30 cellular contexts compared by ENCODE assay signal in the genomic region with DNA sequence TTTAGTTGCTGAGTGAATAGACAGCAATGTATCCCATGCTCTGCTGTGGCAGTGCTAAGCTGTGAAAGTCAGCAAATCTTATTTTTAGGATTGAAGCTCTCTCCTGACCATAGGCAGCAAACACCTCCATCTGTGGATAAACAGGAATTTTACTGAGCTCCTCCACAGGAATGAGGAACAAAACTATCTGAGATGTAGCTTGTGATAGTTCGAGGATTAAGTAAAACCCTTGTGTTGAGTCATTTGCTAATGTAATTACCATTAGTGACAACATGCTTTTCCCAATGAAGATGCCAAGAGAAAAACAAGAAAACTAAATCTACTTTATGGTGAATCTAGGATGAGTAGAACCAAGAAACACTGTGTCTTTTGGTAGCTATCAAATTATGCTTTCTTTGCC.
DNase-seq lines count a peak whose midpoint lies in the region; FAIRE-seq and TF ChIP-seq lines count a peak whose summit lies in the region.
"Had no signal": no experiment of that assay in that cellular context is flagged by ENCODE, and none has a peak within 500 bp of the region (broad histone marks: within the 10 kb centered on the region; RNA-seq: fewer than 3 reads in every experiment).

No MANE protein-coding gene starts in this region.

- H3K27ac ChIP-seq in endodermal cell (ENCODE audit: low read depth, low read length), result no peak overlapping the region
- no peak overlapping the region for H3K27ac ChIP-seq in neural progenitor cell
- H3K27ac ChIP-seq: BLaER1, cardiac muscle cell, KMS-11, stomach, tibial artery had no signal

- WGBS in endodermal cell (ENCODE audit: insufficient coverage in 1 of 2, insufficient read length in 1 of 2), 2 experiments, result 29% methylated on average over 1 of the region's 1 CpG; no CpG with 5 or more reads in 1 of the 2 experiments

- H3K36me3 ChIP-seq in endodermal cell (ENCODE audit: control insufficient read depth, insufficient read depth, low read length), result no peaks in the 10 kb centered on the region
- H3K36me3 ChIP-seq in neural progenitor cell, result no peaks in the 10 kb centered on the region
- H3K36me3 ChIP-seq: BLaER1, cardiac muscle cell, stomach, tibial artery had no signal

- H2AFZ ChIP-seq in neural progenitor cell (replicated peaks), result no peak overlapping the region

- H3K4me2 ChIP-seq in neural progenitor cell, result peak overlapping the region; percentile 13
- H3K4me2 ChIP-seq: BLaER1, KMS-11 had no signal

- no peaks in the 10 kb centered on the region for H3K36me3 Mint-ChIP-seq in endodermal cell (ENCODE audit: low read depth)
- no peaks in the 10 kb centered on the region for H3K36me3 Mint-ChIP-seq in neural progenitor cell
- no peaks in the 10 kb centered on the region for H3K36me3 Mint-ChIP-seq in immature natural killer cell
- H3K36me3 Mint-ChIP-seq: naive thymus-derived CD8-positive, alpha-beta T cell had no signal

- TF ChIP-seq CTCF in D721Med (IDR thresholded peaks at IDR 0.05; ENCODE audit: insufficient read depth, missing control alignments), result no peak
- no peak for TF ChIP-seq CTCF in endodermal cell (conservative IDR thresholded peaks at IDR 0.05)
- no peak for TF ChIP-seq CTCF in neural progenitor cell (IDR thresholded peaks at IDR 0.05)

- no peaks in the 10 kb centered on the region for H3K27me3 ChIP-seq in endodermal cell (ENCODE audit: control insufficient read depth, insufficient read depth, low read length, poor library complexity, severe bottlenecking)
- H3K27me3 ChIP-seq in neural progenitor cell, result no peaks in the 10 kb centered on the region
- H3K27me3 ChIP-seq: BLaER1, cardiac muscle cell, stomach, tibial artery had no signal

- FAIRE-seq in D721Med (lab: Jason Lieb, UNC), result peak; percentile 90
- FAIRE-seq: G401.6, HTR-8/SVneo, islet of Langerhans had no signal

- H3K27me3 Mint-ChIP-seq in endodermal cell (ENCODE audit: insufficient read depth) (no peaks in the 10 kb centered on the region), neural progenitor cell (ENCODE audit: insufficient read depth, low read depth) (no peaks in the 10 kb centered on the region), immature natural killer cell (ENCODE audit: low read depth in 3 of 3) (peaks cover 0 to 1% (median 0%) of the 10 kb centered on the region in 3 donors)

- no peaks in the 10 kb centered on the region for H4K20me1 ChIP-seq in neural progenitor cell (ENCODE audit: low read depth)
- H4K20me1 ChIP-seq: BLaER1 had no signal

- no peaks in the 10 kb centered on the region for H3K79me2 ChIP-seq in neural progenitor cell (ENCODE audit: low read depth)

- H3K4me3 ChIP-seq in endodermal cell (ENCODE audit: low read length) (peak overlapping the region; percentile 72), neural progenitor cell (no peak overlapping the region)
- H3K4me3 ChIP-seq: BLaER1, cardiac muscle cell, stomach, tibial artery had no signal

- H3K9me3 ChIP-seq in endodermal cell (ENCODE audit: control insufficient read depth, low read length), result no peaks in the 10 kb centered on the region
- no peaks in the 10 kb centered on the region for H3K9me3 ChIP-seq in neural progenitor cell (ENCODE audit: low read depth)
- H3K9me3 ChIP-seq: BLaER1, stomach, tibial artery had no signal

- no peaks in the 10 kb centered on the region for H3K9me3 Mint-ChIP-seq in endodermal cell
- H3K9me3 Mint-ChIP-seq in neural progenitor cell, result no peaks in the 10 kb centered on the region
- peaks cover 0 to under 1% (median 0%) of the 10 kb centered on the region in 6 donors for H3K9me3 Mint-ChIP-seq in immature natural killer cell
- H3K9me3 Mint-ChIP-seq: activated CD4-positive, alpha-beta T cell treated with anti-CD3 and anti-CD28 coated beads, Interleukin-2, amount 10 ng/mL, durations not matched to agents 7 days and 5 days; activated T-cell treated with anti-CD3 and anti-CD28 coated beads, Interleukin-2, amount 50 U/mL, for 72 hours; naive thymus-derived CD8-positive, alpha-beta T cell had no signal

- H3K4me3 Mint-ChIP-seq in endodermal cell (peak overlapping the region; percentile 2), neural progenitor cell (no peak overlapping the region), immature natural killer cell (no peak overlapping the region)
- H3K4me3 Mint-ChIP-seq: activated CD4-positive, alpha-beta T cell treated with anti-CD3 and anti-CD28 coated beads, Interleukin-2, amount 10 ng/mL, durations not matched to agents 7 days and 5 days; activated T-cell treated with anti-CD3 and anti-CD28 coated beads, Interleukin-2, amount 50 U/mL, for 72 hours; naive thymus-derived CD8-positive, alpha-beta T cell had no signal

- H3K4me1 ChIP-seq in endodermal cell (ENCODE audit: control insufficient read depth, insufficient read depth, low read length) (peaks cover 31% of the 10 kb centered on the region), neural progenitor cell (peaks cover 39% of the 10 kb centered on the region)

- H3K4me1 Mint-ChIP-seq in endodermal cell, result peaks cover 8% of the 10 kb centered on the region
- H3K4me1 Mint-ChIP-seq in neural progenitor cell, result peaks cover 4% of the 10 kb centered on the region
- H3K4me1 Mint-ChIP-seq in immature natural killer cell, result no peaks in the 10 kb centered on the region
- H3K4me1 Mint-ChIP-seq: activated CD4-positive, alpha-beta T cell treated with anti-CD3 and anti-CD28 coated beads, Interleukin-2, amount 10 ng/mL, durations not matched to agents 7 days and 5 days; naive thymus-derived CD8-positive, alpha-beta T cell had no signal

- peaks cover 13% of the 10 kb centered on the region for H3F3A ChIP-seq in neural progenitor cell (ENCODE audit: low read depth)

- H3K27ac Mint-ChIP-seq in endodermal cell (no peak overlapping the region), neural progenitor cell (no peak overlapping the region), immature natural killer cell (no peak overlapping the region)
- H3K27ac Mint-ChIP-seq: activated CD4-positive, alpha-beta T cell treated with anti-CD3 and anti-CD28 coated beads, Interleukin-2, amount 10 ng/mL, durations not matched to agents 7 days and 5 days; activated T-cell treated with anti-CD3 and anti-CD28 coated beads, Interleukin-2, amount 50 U/mL, for 72 hours; naive thymus-derived CD8-positive, alpha-beta T cell had no signal

- H3K9ac ChIP-seq in endodermal cell (ENCODE audit: extremely low read depth, low read length, poor library complexity, severe bottlenecking), result peak overlapping the region; percentile 26
- no peak overlapping the region for H3K9ac ChIP-seq in neural progenitor cell
- H3K9ac ChIP-seq: BLaER1, KMS-11 had no signal

- DNase-seq in D721Med (ENCODE audit: insufficient read length, low spot score), result no peak
- DNase-seq in M059J (ENCODE audit: low read depth), result peak; percentile 21
- no peak for DNase-seq in endodermal cell
- DNase-seq in neural progenitor cell (ENCODE audit: low spot score), result no peak
- DNase-seq in activated T-cell treated with anti-CD3 and anti-CD28 coated beads for 4 hours, result no peak
- DNase-seq in cerebellum (ENCODE audit: low spot score), result no peak
- no peak for DNase-seq in SHP77 treated with DMSO at 0.1 percent for 48 hours (lab: John Stamatoyannopoulos, UW)
- DNase-seq in immature natural killer cell, result no peak
- DNase-seq: activated CD4-positive, alpha-beta T cell treated with anti-CD3 and anti-CD28 coated beads, Interleukin-2, amount 10 ng/mL, durations not matched to agents 7 days and 5 days; activated naive CD4-positive, alpha-beta T cell treated with Interleukin-2 at 50 U/mL for 16 hours; activated T-cell treated with anti-CD3 and anti-CD28 coated beads, Interleukin-2, amount 50 U/mL, for 72 hours; amniotic stem cell; cortex of kidney; naive thymus-derived CD8-positive, alpha-beta T cell; NCI-H1694; NCI-H2171; NCI-H524 treated with DMSO at 0.1 percent for 48 hours; retina; Right ventricle myocardium superior; stimulated activated CD4-positive, alpha-beta T cell treated with anti-CD3 and anti-CD28 coated beads, Interleukin-2, amount 100 ng/mL, for 24 hours; stomach; SW 1271; T-helper 9 cell; tibial artery had no signal
